ENCODE assay signal across 17 cellular contexts in the genomic region with DNA sequence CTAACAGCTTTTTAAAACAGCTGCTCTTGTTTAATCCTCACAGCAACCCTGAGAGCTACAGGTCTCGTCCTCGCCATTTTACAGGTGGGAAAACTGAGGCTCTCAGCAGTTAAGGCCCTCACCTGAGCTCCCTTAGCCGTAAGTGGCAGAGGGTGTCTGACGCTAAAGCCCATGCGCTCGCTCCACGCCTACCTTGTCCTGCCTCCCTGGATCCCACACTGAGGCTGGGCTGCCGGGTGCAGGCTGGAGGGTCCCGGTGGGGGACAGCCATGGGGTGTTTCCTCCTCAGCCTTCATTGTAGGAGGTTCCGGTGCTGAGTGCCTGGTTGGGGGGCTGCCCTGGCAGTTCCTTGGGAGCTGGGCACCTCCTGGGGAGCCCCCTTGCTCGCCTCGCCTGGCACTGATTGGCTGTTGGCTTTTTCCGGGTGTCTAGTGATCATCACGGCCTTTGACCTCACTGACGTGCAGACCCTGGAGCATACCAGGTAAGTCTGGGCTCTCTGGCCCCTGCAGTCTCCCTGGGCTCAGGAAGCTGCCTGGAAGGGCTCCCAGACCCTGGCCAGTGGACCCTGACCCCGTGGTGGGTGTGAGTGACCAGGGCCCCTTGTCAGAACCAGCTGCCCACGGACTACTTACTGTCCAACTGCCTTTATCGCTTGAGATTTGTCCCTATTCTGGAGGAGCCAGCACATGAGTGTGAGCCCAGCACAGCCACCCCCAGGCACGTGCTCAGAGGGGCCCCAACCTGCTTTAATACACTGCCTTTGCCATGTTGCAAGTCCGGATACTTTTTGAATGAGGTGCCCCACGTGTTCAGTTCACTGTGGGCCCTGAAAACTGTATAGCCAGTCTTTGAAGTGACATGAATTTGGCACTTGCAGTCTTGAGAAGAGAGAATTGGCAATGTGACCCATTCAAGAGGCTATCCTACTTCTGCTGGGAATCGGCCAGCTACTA. TPM values are rescaled to one million over a fixed set of nuclear protein-coding genes. Genes with fewer than 3 reads are reported as not detected.
A peak's percentile ranks its signal among the peaks of the same experiment; 100 is the strongest.
DNase-seq lines count a peak whose midpoint lies in the region; ATAC-seq and TF ChIP-seq lines count a peak whose summit lies in the region.
"Had no signal": no experiment of that assay in that cellular context is flagged by ENCODE, and none has a peak within 500 bp of the region (broad histone marks: within the 10 kb centered on the region; RNA-seq: fewer than 3 reads in every experiment).

No MANE protein-coding gene starts in this region.

- H3K9me3 ChIP-seq in OCI-LY3 (ENCODE audit: insufficient read depth, low read length) (no peaks in the 10 kb centered on the region), left lung (no peaks in the 10 kb centered on the region)
- H3K9me3 ChIP-seq: HAP-1, Peyer's patch had no signal

- intact Hi-C loops in left lung (cut with DNase I), result no loop called here
- intact Hi-C loops in left colon (cut with DNase I, micrococcal nuclease), result no loop called here

- peaks cover 5% of the 10 kb centered on the region for H3K36me3 Mint-ChIP-seq in type B pancreatic cell

- H3K27ac ChIP-seq in OCI-LY3 (ENCODE audit: low read length) (no peak overlapping the region), left lung (peak overlapping the region in 1 of 2 donors; percentile 41)
- H3K27ac ChIP-seq: Peyer's patch had no signal

- ATAC-seq in left lung, result peak; percentile 68
- ATAC-seq in GM21390 (IDR thresholded peaks at IDR 0.05; ENCODE audit: unreplicated experiment), result no peak
- no peak for ATAC-seq in left colon

- no peaks in the 10 kb centered on the region for H3K79me2 ChIP-seq in OCI-LY3 (ENCODE audit: low read length)

- H4K20me1 ChIP-seq in OCI-LY3 (ENCODE audit: insufficient read depth, low read length), result no peaks in the 10 kb centered on the region

- no peak overlapping the region for H3K9ac ChIP-seq in OCI-LY3 (ENCODE audit: low read length)

- H3K4me2 ChIP-seq in OCI-LY3 (ENCODE audit: low read length), result peak overlapping the region; percentile 89

- peak overlapping the region; percentile 56 for H3K27ac Mint-ChIP-seq in type B pancreatic cell

- peaks cover 8% of the 10 kb centered on the region for H3K4me1 Mint-ChIP-seq in type B pancreatic cell (ENCODE audit: unreplicated experiment)

- no peaks in the 10 kb centered on the region for H3K27me3 Mint-ChIP-seq in type B pancreatic cell

- H3K27me3 ChIP-seq in OCI-LY3 (ENCODE audit: low read depth, low read length) (no peaks in the 10 kb centered on the region), left lung (no peaks in the 10 kb centered on the region)
- H3K27me3 ChIP-seq: Peyer's patch had no signal

- no peaks in the 10 kb centered on the region for H3K9me3 Mint-ChIP-seq in type B pancreatic cell

- H3K4me3 ChIP-seq in OCI-LY3 (ENCODE audit: low read length) (peak overlapping the region; percentile 74; the same call in 1 of the 2 replicates), left lung (no peak overlapping the region)
- H3K4me3 ChIP-seq: HAP-1, Peyer's patch had no signal

- H2AFZ ChIP-seq in OCI-LY3 (ENCODE audit: low read depth, low read length), result no peak overlapping the region; the same call in 1 of the 2 replicates

- DNase-seq in NCI-H82 (lab: John Stamatoyannopoulos, UW) (peak; percentile 5), NCI-H82 treated with DMSO at 0.1 percent for 48 hours (lab: John Stamatoyannopoulos, UW; ENCODE audit: unreplicated experiment) (no peak), left lung (peak; percentile 52 to 63), type B pancreatic cell (ENCODE audit: extremely low spot score, unreplicated experiment) (no peak), left colon (no peak), NCI-H1694 (lab: John Stamatoyannopoulos, UW) (no peak)
- DNase-seq: 8988T, C1 segment of cervical spinal cord, DMS153, NCI-H1092 treated with DMSO at 0.1 percent for 48 hours, NCI-H187 treated with DMSO at 0.1 percent for 48 hours, NCI-H510A treated with DMSO at 0.1 percent for 48 hours, Peyer's patch had no signal

- no peak overlapping the region for H3K4me3 Mint-ChIP-seq in type B pancreatic cell

- no peaks in the 10 kb centered on the region for H3K36me3 ChIP-seq in OCI-LY3 (replicated peaks; ENCODE audit: low read depth, low read length)
- no peaks in the 10 kb centered on the region for H3K36me3 ChIP-seq in left lung
- H3K36me3 ChIP-seq: HAP-1, Peyer's patch had no signal

- TF ChIP-seq CTCF in OCI-LY3 (IDR thresholded peaks at IDR 0.05; ENCODE audit: low read depth, low read length) (no peak), left lung (IDR thresholded peaks at IDR 0.05) (no peak), type B pancreatic cell (conservative IDR thresholded peaks at IDR 0.05) (no peak)

- H3K4me1 ChIP-seq in OCI-LY3 (ENCODE audit: low read length) (peaks cover 17% of the 10 kb centered on the region), left lung (peaks cover 6 to 33% of the 10 kb centered on the region in 2 donors)
- H3K4me1 ChIP-seq: HAP-1 had no signal

RNA-seq across cellular contexts. Expression of a gene that starts 12.6 kb away (rescaled TPM):
- total RNA-seq in left lung (1 to 10 TPM; 3.8 to 10.0 TPM), type B pancreatic cell (ENCODE audit: low replicate concordance) (6.8 and 18.4 TPM in 2 replicates), left colon (1 to 10 TPM; 1.1 to 1.2 TPM)

RNA-seq across cellular contexts. Expression of a gene that starts 16.0 kb away (rescaled TPM):
- 1 to 10 TPM in 1 of 2 donors, under 1 TPM in 1; 0.41 to 1.8 TPM for total RNA-seq in left lung
- total RNA-seq in type B pancreatic cell (ENCODE audit: low replicate concordance), result 0.93 and 1.5 TPM in 2 replicates
- total RNA-seq in left colon, result under 1 TPM in 1 of 2 donors, not detected in 1; 0.82 TPM
- total RNA-seq: HT1080, Peyer's patch had no signal

RNA-seq across cellular contexts. Expression of a gene that starts 22.5 kb away (rescaled TPM):
- total RNA-seq in left lung, result 10 to 100 TPM; 66.1 to 70.4 TPM
- 61.2 and 71.6 TPM in 2 replicates for total RNA-seq in type B pancreatic cell (ENCODE audit: low replicate concordance)
- 10 to 100 TPM; 55.5 to 57.5 TPM for total RNA-seq in left colon

Comparison
In these comparisons a context has a peak if more than half of its experiments do, and no peak if none do; other contexts are left out.
1. DNase-seq: peak in NCI-H82 (single experiment) and left lung (2 of 2); none in NCI-H82 treated with DMSO at 0.1 percent for 48 hours (single experiment), type B pancreatic cell (single experiment), left colon (0 of 2) and NCI-H1694 (single experiment).